Comparison of ENCODE assay signal across 1 cellular context in genomic region chr17:41530062-41531048, GRCh38.
TF ChIP-seq lines count a peak whose summit lies in the region.

No MANE protein-coding gene starts in this region.

TF ChIP-seq in K562, 482 proteins besides CTCF, POLR2A, EP300 and RAD21 (continues in another document):
- no peak for TF ChIP-seq FOXJ3 (CRISPR knock-in tag; IDR thresholded peaks at IDR 0.05)
- TF ChIP-seq KAT8 (IDR thresholded peaks at IDR 0.05; ENCODE audit: low read depth): no peak
- TF ChIP-seq PTRF (tag; IDR thresholded peaks at IDR 0.05): no peak
- no peak for TF ChIP-seq IFI16 (CRISPR knock-in tag; IDR thresholded peaks at IDR 0.05)
- TF ChIP-seq POLR2AphosphoS5 (IDR thresholded peaks at IDR 0.05; ENCODE audit: control insufficient read depth, insufficient read depth, low read depth, low read length): peak; percentile 44; the same call in 1 of the 2 replicates
- no peak for TF ChIP-seq ILF3 (IDR thresholded peaks at IDR 0.05; ENCODE audit: borderline replicate concordance)
- no peak for TF ChIP-seq GTF2A2 (tag; IDR thresholded peaks at IDR 0.05)
- TF ChIP-seq ZNF609 (CRISPR knock-in tag; IDR thresholded peaks at IDR 0.05; ENCODE audit: borderline replicate concordance): no peak
- TF ChIP-seq USF2 (CRISPR knock-in tag; IDR thresholded peaks at IDR 0.05): no peak
- no peak for TF ChIP-seq ZBTB8A (IDR thresholded peaks at IDR 0.05; ENCODE audit: partially characterized antibody)
- TF ChIP-seq ZNF79 (CRISPR knock-in tag; IDR thresholded peaks at IDR 0.05; ENCODE audit: low read depth): 0 out of 2 replicates have a peak, but pooled peaks have one; percentile 15
- peak; percentile 72 for TF ChIP-seq RBM25 (IDR thresholded peaks at IDR 0.05; ENCODE audit: low read depth, low read length, severe bottlenecking)
- no peak for TF ChIP-seq THRA (IDR thresholded peaks at IDR 0.05)
- peak; percentile 52 to 80; a peak in 2 of 4 replicates for TF ChIP-seq KDM1A (IDR thresholded peaks at IDR 0.05)
- TF ChIP-seq CCNT2 (IDR thresholded peaks at IDR 0.05; ENCODE audit: borderline replicate concordance, extremely low read depth, insufficient read length, low read depth, low read length): peak; percentile 60
- TF ChIP-seq POLR2AphosphoS2 (IDR thresholded peaks at IDR 0.05; ENCODE audit: low read length): no peak
- peak; percentile 65; the same call in 1 of the 2 replicates for TF ChIP-seq JUNB (CRISPR knock-in tag; conservative IDR thresholded peaks at IDR 0.05)
- 0 out of 2 replicates have a peak, but pooled peaks have one; percentile 3 for TF ChIP-seq PREB (CRISPR knock-in tag; IDR thresholded peaks at IDR 0.05)
- no peak for TF ChIP-seq HNRNPLL (IDR thresholded peaks at IDR 0.05; ENCODE audit: low read depth, low read length, poor library complexity, severe bottlenecking)
- no peak for TF ChIP-seq ZZZ3 (IDR thresholded peaks at IDR 0.05)
- no peak for TF ChIP-seq GABPB1 (CRISPR knock-in tag; IDR thresholded peaks at IDR 0.05)
- TF ChIP-seq EZH2 (IDR thresholded peaks at IDR 0.05; ENCODE audit: borderline replicate concordance, low read depth, low read length): no peak
- no peak for TF ChIP-seq ZNF444 (CRISPR knock-in tag; IDR thresholded peaks at IDR 0.05)
- TF ChIP-seq ZNF695 (CRISPR knock-in tag; IDR thresholded peaks at IDR 0.05): no peak
- TF ChIP-seq NR3C1 (CRISPR knock-in tag; IDR thresholded peaks at IDR 0.05): no peak
- TF ChIP-seq MBD2 (IDR thresholded peaks at IDR 0.05; ENCODE audit: borderline replicate concordance, low read depth): peak; percentile 79; the same call in 1 of the 2 replicates
- TF ChIP-seq ZNF583 (CRISPR knock-in tag; IDR thresholded peaks at IDR 0.05): peak; percentile 11; the same call in 1 of the 2 replicates
- TF ChIP-seq NR2F6 (CRISPR knock-in tag; IDR thresholded peaks at IDR 0.05): no peak
- no peak for TF ChIP-seq MGA (IDR thresholded peaks at IDR 0.05)
- TF ChIP-seq ETS1 (conservative IDR thresholded peaks at IDR 0.05; ENCODE audit: control insufficient read depth, low read depth, low read length): no peak
- TF ChIP-seq PURB (CRISPR knock-in tag; IDR thresholded peaks at IDR 0.05; ENCODE audit: low read depth): no peak
- TF ChIP-seq TFAP4 (CRISPR knock-in tag; IDR thresholded peaks at IDR 0.05; ENCODE audit: borderline replicate concordance): peak; percentile 29; the same call in 1 of the 2 replicates
- peak; percentile 45 for TF ChIP-seq POLR2B (IDR thresholded peaks at IDR 0.05; ENCODE audit: low read depth, partially characterized antibody)
- peak; percentile 39; the same call in 1 of the 2 replicates for TF ChIP-seq ZFX (CRISPR knock-in tag; IDR thresholded peaks at IDR 0.05)
- no peak for TF ChIP-seq ZBTB26 (CRISPR knock-in tag; IDR thresholded peaks at IDR 0.05)
- TF ChIP-seq CBFA2T2 (conservative IDR thresholded peaks at IDR 0.05): 0 out of 2 replicates have a peak, but pooled peaks have one; percentile 31
- TF ChIP-seq FOS (IDR thresholded peaks at IDR 0.05; ENCODE audit: extremely low read depth, insufficient read length): peak; percentile 82
